In genomic region chr5:150401376-150402201, GRCh38 we compare ENCODE assay signal across 13 cellular contexts. TPM values are rescaled to one million over a fixed set of nuclear protein-coding genes. Genes with fewer than 3 reads are reported as not detected.
DNase-seq lines count a peak whose midpoint lies in the region; ATAC-seq and TF ChIP-seq lines count a peak whose summit lies in the region.
"Had no signal": no experiment of that assay in that cellular context is flagged by ENCODE, and none has a peak within 500 bp of the region (broad histone marks: within the 10 kb centered on the region; RNA-seq: fewer than 3 reads in every experiment).

No MANE protein-coding gene starts in this region.

- no peaks in the 10 kb centered on the region for H3K27me3 ChIP-seq in upper lobe of right lung

- no peaks in the 10 kb centered on the region for H3K4me1 ChIP-seq in upper lobe of right lung

- H3K9me3 Mint-ChIP-seq in stimulated activated naive CD8-positive, alpha-beta T cell treated with anti-CD3 and anti-CD28 coated beads, Interleukin-15, Interleukin-2, amounts not matched to agents 100 ng/mL and 50 ng/mL, for 24 hours, result no peaks in the 10 kb centered on the region
- H3K9me3 Mint-ChIP-seq in T-cell, result no peaks in the 10 kb centered on the region
- no peaks in the 10 kb centered on the region for H3K9me3 Mint-ChIP-seq in endothelial cell (ENCODE audit: unreplicated experiment)

- no peaks in the 10 kb centered on the region for H3K9me3 ChIP-seq in upper lobe of right lung

- DNase-seq in stimulated activated naive CD8-positive, alpha-beta T cell treated with anti-CD3 and anti-CD28 coated beads, Interleukin-15, Interleukin-2, amounts not matched to agents 100 U/mL and 50 U/mL, for 24 hours, result no peak
- no peak for DNase-seq in T-cell
- DNase-seq in endothelial cell (ENCODE audit: low spot score), result no peak
- no peak for DNase-seq in upper lobe of right lung
- no peak for DNase-seq in DMS53 (lab: John Stamatoyannopoulos, UW)
- no peak for DNase-seq in midbrain (lab: John Stamatoyannopoulos, UW)
- DNase-seq: activated CD4-positive, alpha-beta T cell treated with anti-CD3 and anti-CD28 coated beads, Interleukin-2, amount 50 U/mL, for 48 hours; amniotic stem cell; DND-41; NCI-H1092; NCI-H2171 treated with DMSO at 0.1 percent for 48 hours had no signal

- H3K27ac ChIP-seq in upper lobe of right lung, result peak overlapping the region; percentile 1

- peak overlapping the region; percentile 28 for H3K27ac Mint-ChIP-seq in stimulated activated naive CD8-positive, alpha-beta T cell treated with anti-CD3 and anti-CD28 coated beads, Interleukin-15, Interleukin-2, amounts not matched to agents 100 ng/mL and 50 ng/mL, for 24 hours
- H3K27ac Mint-ChIP-seq in T-cell, result peak overlapping the region; percentile 41 to 53
- peak overlapping the region; percentile 49 for H3K27ac Mint-ChIP-seq in endothelial cell (ENCODE audit: unreplicated experiment)

- no peaks in the 10 kb centered on the region for H3K27me3 Mint-ChIP-seq in stimulated activated naive CD8-positive, alpha-beta T cell treated with anti-CD3 and anti-CD28 coated beads, Interleukin-15, Interleukin-2, amounts not matched to agents 100 ng/mL and 50 ng/mL, for 24 hours
- no peaks in the 10 kb centered on the region for H3K27me3 Mint-ChIP-seq in T-cell
- peaks cover 10% of the 10 kb centered on the region for H3K27me3 Mint-ChIP-seq in endothelial cell (ENCODE audit: unreplicated experiment)

- H3K4me3 Mint-ChIP-seq in stimulated activated naive CD8-positive, alpha-beta T cell treated with anti-CD3 and anti-CD28 coated beads, Interleukin-15, Interleukin-2, amounts not matched to agents 100 ng/mL and 50 ng/mL, for 24 hours, result no peak overlapping the region
- peak overlapping the region in 1 of 3 donors; percentile 20 for H3K4me3 Mint-ChIP-seq in T-cell
- H3K4me3 Mint-ChIP-seq in endothelial cell (ENCODE audit: unreplicated experiment), result peak overlapping the region; percentile 57

- CTCF ChIA-PET in T-cell (lab: Charles Lee), result no interaction called here

- ATAC-seq in stimulated activated naive CD8-positive, alpha-beta T cell treated with anti-CD3 and anti-CD28 coated beads, Interleukin-15, Interleukin-2, amounts not matched to agents 100 U/mL and 50 U/mL, for 24 hours, result no peak
- ATAC-seq in T-cell (replicated peaks in 1 of 4), result no peak
- no peak for ATAC-seq in upper lobe of right lung
- ATAC-seq in HG03457 (IDR thresholded peaks at IDR 0.05; ENCODE audit: unreplicated experiment), result no peak

- intact Hi-C loops in upper lobe of right lung (cut with DNase I), result no loop called here

- H3K36me3 ChIP-seq in upper lobe of right lung, result peaks cover 93% of the 10 kb centered on the region

- POLR2A ChIA-PET in T-cell (lab: Charles Lee), result interaction anchor here (0.6 kb wide), 2 partner anchors 9 to 1175 kb away, joined by 9 to 18 read pairs; no protein-coding TSS in a partner anchor

- no peaks in the 10 kb centered on the region for H3K4me1 Mint-ChIP-seq in stimulated activated naive CD8-positive, alpha-beta T cell treated with anti-CD3 and anti-CD28 coated beads, Interleukin-15, Interleukin-2, amounts not matched to agents 100 ng/mL and 50 ng/mL, for 24 hours (ENCODE audit: low read depth)
- H3K4me1 Mint-ChIP-seq in T-cell (peaks cover 0 to 15% (median 2%) of the 10 kb centered on the region in 3 donors), endothelial cell (ENCODE audit: unreplicated experiment) (peaks cover 27% of the 10 kb centered on the region)

- H3K36me3 Mint-ChIP-seq in stimulated activated naive CD8-positive, alpha-beta T cell treated with anti-CD3 and anti-CD28 coated beads, Interleukin-15, Interleukin-2, amounts not matched to agents 100 ng/mL and 50 ng/mL, for 24 hours (ENCODE audit: low read depth), result peaks cover 49% of the 10 kb centered on the region
- H3K36me3 Mint-ChIP-seq in T-cell (peaks cover 42% of the 10 kb centered on the region), endothelial cell (ENCODE audit: low read depth, unreplicated experiment) (peaks cover 32% of the 10 kb centered on the region)

- no peak overlapping the region for H3K4me3 ChIP-seq in upper lobe of right lung

- TF ChIP-seq CTCF in endothelial cell (IDR thresholded peaks at IDR 0.05; ENCODE audit: unreplicated experiment), result no peak
- TF ChIP-seq CTCF in upper lobe of right lung (IDR thresholded peaks at IDR 0.05), result no peak

RNA-seq across cellular contexts. Expression of gene CD74, which starts 11.1 kb away (rescaled TPM):
- total RNA-seq in T-cell, result 100 to 1,000 TPM; 201 to 512 (median 406) TPM
- total RNA-seq in endothelial cell (ENCODE audit: unreplicated experiment), result 170 TPM
- 2,961 TPM for total RNA-seq in upper lobe of right lung

RNA-seq across cellular contexts. Expression of gene TCOF1, which starts 44.1 kb away (rescaled TPM):
- total RNA-seq in T-cell, result 10 to 100 TPM; 50.4 to 67.8 (median 58.4) TPM
- total RNA-seq in endothelial cell (ENCODE audit: unreplicated experiment), result 41.5 TPM
- 31.1 TPM for total RNA-seq in upper lobe of right lung

RNA-seq across cellular contexts. Expression of gene RPS14, which starts 48.0 kb away (rescaled TPM):
- total RNA-seq in T-cell, result 1,000 to 10,000 TPM; 4,124 to 5,450 (median 5,009) TPM
- 2,784 TPM for total RNA-seq in endothelial cell (ENCODE audit: unreplicated experiment)
- 1,578 TPM for total RNA-seq in upper lobe of right lung
